ENCODE assay signal across 9 cellular contexts in genomic region chr7:23260371-23260770, GRCh38.
"Had no signal": no experiment of that assay in that cellular context is flagged by ENCODE, and none has a peak within 500 bp of the region (broad histone marks: within the 10 kb centered on the region; RNA-seq: fewer than 3 reads in every experiment).

No MANE protein-coding gene starts in this region.

- DNase-seq: GM23248, GOT3, H7, HFFc6, IMR-90, KBM-7 had no signal

- H3K36me3 ChIP-seq: HAP-1 had no signal

- H2AFZ ChIP-seq: GM23248 had no signal

- FAIRE-seq: HTR-8/SVneo had no signal

- H3K4me2 ChIP-seq: KMS-11 had no signal

- H3K4me1 ChIP-seq: HAP-1 had no signal

- H3K4me3 Mint-ChIP-seq: HFFc6 had no signal

- H3K27ac ChIP-seq: GM23248, KMS-11 had no signal

- H3K9me3 ChIP-seq: HAP-1 had no signal

- H3K27ac Mint-ChIP-seq: HFFc6 had no signal

- H3K4me3 ChIP-seq: GM23248, HAP-1 had no signal

- H3K9ac ChIP-seq: GM23248, KMS-11 had no signal

- H3K9me3 Mint-ChIP-seq: HFFc6 had no signal
